1 cellular context compared by ENCODE assay signal in genomic region chr5:85921590-85921989, GRCh38.
TF ChIP-seq lines count a peak whose summit lies in the region.

No MANE protein-coding gene starts in this region.

TF ChIP-seq in H1, 55 proteins besides CTCF, POLR2A, EP300 and RAD21:
- TF ChIP-seq NRF1 (IDR thresholded peaks at IDR 0.05; ENCODE audit: low read depth, low read length): no peak
- TF ChIP-seq KDM5A (IDR thresholded peaks at IDR 0.05; ENCODE audit: low read length): no peak
- no peak for TF ChIP-seq FOSL1 (IDR thresholded peaks at IDR 0.05; ENCODE audit: insufficient read depth, low read depth, low read length)
- no peak for TF ChIP-seq GABPA (IDR thresholded peaks at IDR 0.05; ENCODE audit: borderline replicate concordance, insufficient read depth, low read length)
- no peak for TF ChIP-seq JUN (IDR thresholded peaks at IDR 0.05; ENCODE audit: low read depth, low read length)
- no peak for TF ChIP-seq BACH1 (IDR thresholded peaks at IDR 0.05; ENCODE audit: low read length)
- TF ChIP-seq HDAC2 (IDR thresholded peaks at IDR 0.05; ENCODE audit: borderline replicate concordance in 1 of 2, low read depth in 2 of 2, low read length in 2 of 2): no peak
- no peak for TF ChIP-seq TCF12 (IDR thresholded peaks at IDR 0.05; ENCODE audit: low read depth, low read length)
- TF ChIP-seq KDM1A (IDR thresholded peaks at IDR 0.05; ENCODE audit: borderline replicate concordance, low read length): no peak
